ENCODE assay signal across 7 cellular contexts in genomic region chr4:82430193-82431025, GRCh38. TPM values are rescaled to one million over a fixed set of nuclear protein-coding genes. Genes with fewer than 3 reads are reported as not detected.
DNase-seq lines count a peak whose midpoint lies in the region; ATAC-seq, FAIRE-seq and TF ChIP-seq lines count a peak whose summit lies in the region.

Gene ENOPH1, plus strand, starts transcription at chr4:82430590. Its CDS starts 240 bp downstream, at chr4:82430830.
Gene HNRNPDL, minus strand, starts transcription at chr4:82430462. Its CDS starts 772 bp downstream, at chr4:82429690.

- 1% methylated on average over 52 of the region's 85 CpGs for WGBS in hepatocyte (ENCODE audit: low lambda C conversion rate, missing lambda C conversion rate)

- peaks cover 13% of the 10 kb centered on the region for H3K4me1 ChIP-seq in hepatocyte (ENCODE audit: insufficient read depth)

- peak; percentile 63 for ATAC-seq in HG02981 (IDR thresholded peaks at IDR 0.05; ENCODE audit: unreplicated experiment)

- H3K4me2 ChIP-seq in hepatocyte = peak within 1 kb of the TSS; percentile 83

- FAIRE-seq in GM18507 (lab: Jason Lieb, UNC) = peak; percentile 88

- peak within 1 kb of the TSS; percentile 90 for H2AFZ ChIP-seq in hepatocyte

- no peaks in the 10 kb centered on the region for H3K27me3 ChIP-seq in hepatocyte

- TF ChIP-seq CTCF in astrocyte of the cerebellum (IDR thresholded peaks at IDR 0.05; ENCODE audit: low read depth, low read length, missing control alignments) = no peak
- TF ChIP-seq CTCF in hepatocyte (IDR thresholded peaks at IDR 0.05; ENCODE audit: poor library complexity) = no peak
- TF ChIP-seq CTCF in retinal pigment epithelial cell (conservative IDR thresholded peaks at IDR 0.05; ENCODE audit: low read depth, low read length) = no peak

- H3K79me2 ChIP-seq in hepatocyte = peaks cover 83% of the 10 kb centered on the region

- H3K9me3 ChIP-seq in hepatocyte (ENCODE audit: low read depth) = no peaks in the 10 kb centered on the region

- in situ Hi-C loops in astrocyte of the cerebellum (cut with HindIII; ENCODE audit: low sequenced_read_pairs) = no loop called here

- no peaks in the 10 kb centered on the region for H3K36me3 ChIP-seq in hepatocyte (replicated peaks; ENCODE audit: insufficient read depth, low read depth)

- H4K20me1 ChIP-seq in hepatocyte (ENCODE audit: insufficient read depth, poor library complexity, severe bottlenecking) = peaks cover 52% of the 10 kb centered on the region

- H3K9me2 ChIP-seq in hepatocyte (replicated peaks; ENCODE audit: insufficient read depth) = no peaks in the 10 kb centered on the region

- peak within 1 kb of the TSS; percentile 99 for H3K27ac ChIP-seq in hepatocyte

- DNase-seq in GM18507 (ENCODE audit: extremely low spot score, insufficient read length, low read depth) (peak; percentile 79), NCI-H2029 treated with DMSO at 0.1 percent for 48 hours (lab: John Stamatoyannopoulos, UW) (peak; percentile 76), T-helper 9 cell (peak; percentile 93), astrocyte of the cerebellum (ENCODE audit: low read depth) (peak; percentile 90), hepatocyte (ENCODE audit: low spot score) (peak; percentile 99), retinal pigment epithelial cell (ENCODE audit: low read depth) (peak; percentile 84)

- peak within 1 kb of the TSS; percentile 85 for H3K4me3 ChIP-seq in astrocyte of the cerebellum (ENCODE audit: low read depth, low read length)
- peak within 1 kb of the TSS; percentile 87 for H3K4me3 ChIP-seq in hepatocyte
- peak within 1 kb of the TSS; percentile 99 for H3K4me3 ChIP-seq in retinal pigment epithelial cell (ENCODE audit: low read length)

RNA-seq across cellular contexts. Expression of gene ENOPH1, which starts in this region (rescaled TPM):
- 51.9 and 59.6 TPM in 2 replicates for total RNA-seq in hepatocyte
- 27.4 and 35.9 TPM in 2 replicates for polyA plus RNA-seq in hepatocyte

RNA-seq across cellular contexts. Expression of gene HNRNPDL, which starts in this region (rescaled TPM):
- total RNA-seq in hepatocyte = 268 and 272 TPM in 2 replicates
- polyA plus RNA-seq in hepatocyte = 170 and 187 TPM in 2 replicates

Comparison
In these comparisons a context has a peak if more than half of its experiments do, and no peak if none do; other contexts are left out.
1. Peak in every context shown above with its lines: DNase-seq, ATAC-seq, H3K4me3 ChIP-seq and H3K27ac ChIP-seq.